In the genomic region with DNA sequence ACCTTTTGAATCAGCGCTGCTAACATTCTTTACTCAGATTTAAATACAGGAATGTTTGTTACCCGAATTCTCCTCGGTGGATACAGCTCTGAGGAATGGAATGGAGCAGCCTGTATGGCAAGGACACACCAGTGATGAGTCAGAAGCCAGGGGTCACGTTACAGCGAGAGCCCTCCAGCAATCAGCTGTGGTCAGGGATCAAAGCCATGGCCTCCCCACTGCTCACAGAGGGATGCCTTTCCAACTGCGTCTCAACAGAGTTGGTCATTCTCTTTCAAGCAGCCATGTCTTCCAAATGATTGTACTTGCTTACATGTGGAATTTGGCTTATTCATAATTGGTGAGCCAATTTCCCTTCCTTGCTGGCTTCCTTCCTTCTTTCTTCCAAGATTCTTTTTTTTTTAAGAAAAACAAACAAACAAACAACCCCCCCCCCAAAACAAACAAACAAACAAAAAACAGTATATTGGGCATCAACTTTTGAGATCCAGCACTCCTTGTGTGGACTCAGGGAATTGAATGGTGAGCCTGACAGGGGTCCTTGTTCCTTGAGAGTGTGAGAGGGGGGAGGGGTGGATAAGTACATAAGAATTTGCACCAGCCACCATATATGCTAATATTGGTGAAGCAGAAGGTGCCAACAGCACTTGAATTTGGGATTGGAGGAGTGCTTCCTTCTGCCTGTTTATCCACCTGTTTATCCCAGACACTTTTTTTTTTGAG, we compare ENCODE assay signal across 8 cellular contexts.
DNase-seq lines count a peak whose midpoint lies in the region; ATAC-seq and TF ChIP-seq lines count a peak whose summit lies in the region.

No MANE protein-coding gene starts in this region.

- in situ Hi-C loops in gastrocnemius medialis (cut with MboI; ENCODE audit: low sequenced_read_pairs in 4 of 4): no loop called here

- no peaks in the 10 kb centered on the region for H3K27me3 ChIP-seq in gastrocnemius medialis

- TF ChIP-seq POLR2A in gastrocnemius medialis (IDR thresholded peaks at IDR 0.05): no peak

- DNase-seq in H4 (ENCODE audit: low spot score) (peak; percentile 91), T1000 (lab: John Stamatoyannopoulos, UW) (peak; percentile 84), left cardiac atrium (peak; percentile 68), gastrocnemius medialis (peak; percentile 73 to 74), NCI-H2029 (lab: John Stamatoyannopoulos, UW) (no peak)
- DNase-seq in activated CD8-positive, alpha-beta memory T cell treated with anti-CD3 and anti-CD28 coated beads, Interleukin-2, amount 50 U/mL, for 4 hours: no peak

- H3K4me3 ChIP-seq in gastrocnemius medialis: no peak overlapping the region

- no peaks in the 10 kb centered on the region for H3K9me3 ChIP-seq in gastrocnemius medialis

- intact Hi-C loops in left cardiac atrium (cut with DNase I) (no loop called here), gastrocnemius medialis (cut with DNase I; ENCODE audit: low total_unique reads) (loop anchor here (5.0 to 10.0 kb wide), 3 partner anchors 101 to 369 kb away; a partner anchor contains a TSS)

- ATAC-seq in left cardiac atrium (peak; percentile 84 to 96), gastrocnemius medialis (peak; percentile 93 to 95), HG02981 (IDR thresholded peaks at IDR 0.05; ENCODE audit: unreplicated experiment) (no peak), HG03280 (IDR thresholded peaks at IDR 0.05; ENCODE audit: unreplicated experiment) (no peak)

- H3K4me1 ChIP-seq in gastrocnemius medialis: peaks cover 22 to 23% of the 10 kb centered on the region in 2 donors

- peak overlapping the region; percentile 16 to 60 (median 36) for H3K27ac ChIP-seq in gastrocnemius medialis

- no peak for TF ChIP-seq CTCF in gastrocnemius medialis (IDR thresholded peaks at IDR 0.05 in 4 of 5, conservative IDR thresholded peaks at IDR 0.05 in 1 of 5)

- H3K36me3 ChIP-seq in gastrocnemius medialis: no peaks in the 10 kb centered on the region

Comparison
In these comparisons a context has a peak if more than half of its experiments do, and no peak if none do; other contexts are left out.
1. DNase-seq: peak in H4 (single experiment), T1000 (single experiment), left cardiac atrium (single experiment) and gastrocnemius medialis (2 of 2); none in NCI-H2029 (single experiment) and activated CD8-positive, alpha-beta memory T cell treated with anti-CD3 and anti-CD28 coated beads, Interleukin-2, amount 50 U/mL, for 4 hours (single experiment).
2. ATAC-seq: peak in left cardiac atrium (2 of 2) and gastrocnemius medialis (2 of 2); none in HG02981 (single experiment) and HG03280 (single experiment).